9 cellular contexts compared by ENCODE assay signal in the genomic region with DNA sequence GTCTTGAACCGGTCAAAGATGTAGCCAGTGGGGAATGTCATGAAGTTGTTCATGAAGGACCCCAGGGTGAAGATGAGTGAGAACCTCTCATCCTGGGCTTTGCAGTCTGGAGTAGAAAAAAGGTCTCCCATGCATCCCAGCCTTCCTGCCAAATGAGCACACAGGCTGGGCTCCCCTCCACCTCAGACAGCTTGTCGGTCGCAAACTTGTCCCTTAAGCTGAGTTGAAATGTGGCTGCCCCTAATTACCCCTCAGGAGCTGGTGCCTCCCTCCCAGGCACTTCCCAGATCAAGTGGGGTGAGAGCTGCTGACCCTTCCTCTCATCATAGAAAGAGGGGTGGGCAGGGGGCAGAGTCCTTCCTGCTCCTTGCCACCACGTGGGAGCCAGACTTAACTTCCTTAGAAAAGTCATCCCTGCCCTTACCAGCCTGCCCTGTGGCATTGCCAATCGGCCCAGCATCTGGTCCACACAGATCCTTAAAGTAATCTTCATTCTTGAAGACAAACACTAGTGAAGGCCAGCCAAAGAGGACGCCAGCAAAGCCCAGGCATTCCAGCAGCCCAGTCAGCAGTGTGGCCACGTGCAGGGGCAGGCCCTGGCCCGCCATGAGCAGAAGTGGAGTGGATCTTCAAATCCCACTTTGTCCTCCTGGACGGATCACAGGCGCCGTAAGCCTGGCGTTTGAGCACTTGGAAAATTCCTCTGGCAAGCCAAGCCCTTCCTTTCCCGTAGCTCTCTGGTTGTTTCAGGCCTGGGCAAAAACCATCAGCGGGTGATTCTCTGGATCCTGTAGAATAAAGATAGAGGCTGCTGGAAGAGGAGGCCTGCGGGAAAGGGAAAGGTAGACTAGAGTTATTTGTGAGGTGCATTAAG. TPM values are rescaled to one million over a fixed set of nuclear protein-coding genes. Genes with fewer than 3 reads are reported as not detected.
A peak's percentile ranks its signal among the peaks of the same experiment; 100 is the strongest.
DNase-seq lines count a peak whose midpoint lies in the region; ATAC-seq and TF ChIP-seq lines count a peak whose summit lies in the region.
"Had no signal": no experiment of that assay in that cellular context is flagged by ENCODE, and none has a peak within 500 bp of the region (broad histone marks: within the 10 kb centered on the region; RNA-seq: fewer than 3 reads in every experiment).

No MANE protein-coding gene starts in this region.

- TF ChIP-seq CTCF in GM12864 (IDR thresholded peaks at IDR 0.05; ENCODE audit: low read depth, low read length, missing control alignments) (no peak), osteocyte (IDR thresholded peaks at IDR 0.05) (no peak)
- no peak for TF ChIP-seq CTCF in activated CD8-positive, alpha-beta T cell treated with anti-CD3 and anti-CD28 coated beads for 36 hours (IDR thresholded peaks at IDR 0.05)

- H3K36me3 Mint-ChIP-seq in activated CD8-positive, alpha-beta T cell treated with anti-CD3 and anti-CD28 coated beads for 36 hours (ENCODE audit: low read depth): peaks cover 64% of the 10 kb centered on the region
- peaks cover 1% of the 10 kb centered on the region for H3K36me3 Mint-ChIP-seq in osteocyte (ENCODE audit: unreplicated experiment)

- no peak for ATAC-seq in activated CD8-positive, alpha-beta T cell treated with anti-CD3 and anti-CD28 coated beads for 36 hours
- ATAC-seq in HG03439 (IDR thresholded peaks at IDR 0.05; ENCODE audit: unreplicated experiment): no peak

- peak overlapping the region; percentile 92 for H3K4me3 Mint-ChIP-seq in activated CD8-positive, alpha-beta T cell treated with anti-CD3 and anti-CD28 coated beads for 36 hours
- peak overlapping the region; percentile 77 for H3K4me3 Mint-ChIP-seq in osteocyte (ENCODE audit: unreplicated experiment)

- H3K27me3 Mint-ChIP-seq in activated CD8-positive, alpha-beta T cell treated with anti-CD3 and anti-CD28 coated beads for 36 hours: no peaks in the 10 kb centered on the region
- H3K27me3 Mint-ChIP-seq in osteocyte (ENCODE audit: unreplicated experiment): no peaks in the 10 kb centered on the region

- H3K27ac Mint-ChIP-seq in activated CD8-positive, alpha-beta T cell treated with anti-CD3 and anti-CD28 coated beads for 36 hours: peak overlapping the region; percentile 95
- peak overlapping the region; percentile 82 for H3K27ac Mint-ChIP-seq in osteocyte (ENCODE audit: unreplicated experiment)

- peak overlapping the region; percentile 85 for H3K4me3 ChIP-seq in GM12864 (ENCODE audit: low read depth, low read length)

- POLR2A ChIA-PET in activated CD8-positive, alpha-beta T cell treated with anti-CD3 and anti-CD28 coated beads for 36 hours (lab: Charles Lee): interaction anchor here (0.9 to 15.1 kb wide), 14 partner anchors 8 to 1150 kb away, joined by 3 to 264 read pairs (median 5); a partner anchor contains a TSS

- CTCF ChIA-PET in activated CD8-positive, alpha-beta T cell treated with anti-CD3 and anti-CD28 coated beads for 36 hours (lab: Charles Lee): interaction anchor here (0.7 to 7.1 kb wide), 12 partner anchors 20 to 142 kb away, joined by 3 to 84 read pairs (median 4); a partner anchor contains a TSS

- intact Hi-C loops in activated CD8-positive, alpha-beta T cell treated with anti-CD3 and anti-CD28 coated beads for 36 hours (cut with micrococcal nuclease): loop anchor here (2.0 kb wide), 1 partner anchor 19 kb away; no protein-coding TSS in a partner anchor

- peaks cover 43% of the 10 kb centered on the region for H3K4me1 Mint-ChIP-seq in activated CD8-positive, alpha-beta T cell treated with anti-CD3 and anti-CD28 coated beads for 36 hours (ENCODE audit: low read depth)
- H3K4me1 Mint-ChIP-seq in osteocyte (ENCODE audit: unreplicated experiment): peaks cover 36% of the 10 kb centered on the region

- H3K9me3 Mint-ChIP-seq in activated CD8-positive, alpha-beta T cell treated with anti-CD3 and anti-CD28 coated beads for 36 hours: no peaks in the 10 kb centered on the region
- no peaks in the 10 kb centered on the region for H3K9me3 Mint-ChIP-seq in osteocyte (ENCODE audit: unreplicated experiment)

- DNase-seq in GM12864 (ENCODE audit: low read depth) (no peak), fibroblast of peridontal ligament (ENCODE audit: extremely low read depth) (peak; percentile 42), osteocyte (ENCODE audit: extremely low spot score, unreplicated experiment) (no peak), NCI-H187 treated with DMSO at 0.1 percent for 48 hours (lab: John Stamatoyannopoulos, UW) (no peak), putamen (ENCODE audit: low spot score) (no peak)
- peak; percentile 32 for DNase-seq in activated CD8-positive, alpha-beta T cell treated with anti-CD3 and anti-CD28 coated beads for 36 hours
- DNase-seq in NK-92 treated with Interleukin-12 subunit alpha and Interleukin-12 subunit beta, amount 100 ng/mL, for 24 hours (lab: John Stamatoyannopoulos, UW): no peak

RNA-seq across cellular contexts. Expression of a gene that starts 1.1 kb away (rescaled TPM):
- total RNA-seq in activated CD8-positive, alpha-beta T cell treated with anti-CD3 and anti-CD28 coated beads for 36 hours: 100 to 1,000 TPM; 294 to 300 TPM
- total RNA-seq in osteocyte: 14.9 and 17.1 TPM in 2 replicates

RNA-seq across cellular contexts. Expression of a gene that starts 34.5 kb away (rescaled TPM):
- under 1 TPM; 0.23 to 0.27 TPM for total RNA-seq in activated CD8-positive, alpha-beta T cell treated with anti-CD3 and anti-CD28 coated beads for 36 hours
- total RNA-seq in osteocyte: 0.81 and 0.84 TPM in 2 replicates

RNA-seq across cellular contexts. Expression of a gene that starts 35.4 kb away (rescaled TPM):
- 1 to 10 TPM in 1 of 2 experiments, under 1 TPM in 1; 0.43 to 2.3 TPM for total RNA-seq in activated CD8-positive, alpha-beta T cell treated with anti-CD3 and anti-CD28 coated beads for 36 hours
- not detected in 2 replicates for total RNA-seq in osteocyte
- total RNA-seq: HT1080 had no signal

RNA-seq across cellular contexts. Expression of a gene that starts 44.9 kb away (rescaled TPM):
- not detected for total RNA-seq in activated CD8-positive, alpha-beta T cell treated with anti-CD3 and anti-CD28 coated beads for 36 hours
- not detected in 2 replicates for total RNA-seq in osteocyte
- total RNA-seq: HT1080 had no signal

Comparison
In these comparisons a context has a peak if more than half of its experiments do, and no peak if none do; other contexts are left out.
1. DNase-seq: peak in activated CD8-positive, alpha-beta T cell treated with anti-CD3 and anti-CD28 coated beads for 36 hours (single experiment) and fibroblast of peridontal ligament (single experiment); none in GM12864 (single experiment), osteocyte (single experiment), NK-92 treated with Interleukin-12 subunit alpha and Interleukin-12 subunit beta, amount 100 ng/mL, for 24 hours (single experiment), NCI-H187 treated with DMSO at 0.1 percent for 48 hours (single experiment) and putamen (single experiment).
2. RNA of a gene that starts 1.1 kb away (total RNA-seq): 294 to 300 TPM in activated CD8-positive, alpha-beta T cell treated with anti-CD3 and anti-CD28 coated beads for 36 hours; 14.9 to 17.1 TPM in osteocyte; every median in the first group is over 10 times any median in the second.